Comparison of ENCODE assay signal across 24 cellular contexts in genomic region chr12:62917066-62917465, GRCh38. TPM values are rescaled to one million over a fixed set of nuclear protein-coding genes. Genes with fewer than 3 reads are reported as not detected.
A peak's percentile ranks its signal among the peaks of the same experiment; 100 is the strongest.
DNase-seq lines count a peak whose midpoint lies in the region; ATAC-seq and TF ChIP-seq lines count a peak whose summit lies in the region.
"Had no signal": no experiment of that assay in that cellular context is flagged by ENCODE, and none has a peak within 500 bp of the region (broad histone marks: within the 10 kb centered on the region; RNA-seq: fewer than 3 reads in every experiment).

No MANE protein-coding gene starts in this region.

- ATAC-seq in GM19455 (IDR thresholded peaks at IDR 0.05; ENCODE audit: unreplicated experiment), result no peak
- ATAC-seq: activated CD4-positive, CD25-positive, alpha-beta regulatory T cell treated with anti-CD3 and anti-CD28 coated beads, Interleukin-2, amount 50 U/mL, for 24 hours; activated naive CD8-positive, alpha-beta T cell treated with anti-CD3 and anti-CD28 coated beads, Interleukin-2, amount 50 U/mL, for 24 hours; T-cell had no signal

- TF ChIP-seq CTCF in BE2C (IDR thresholded peaks at IDR 0.05; ENCODE audit: low read depth, low read length), result no peak

- peaks cover 0 to 2% (median 1%) of the 10 kb centered on the region in 3 donors for H3K27me3 Mint-ChIP-seq in immature natural killer cell (ENCODE audit: low read depth in 3 of 3)

- peaks cover 0 to 2% (median 0%) of the 10 kb centered on the region in 6 donors for H3K9me3 Mint-ChIP-seq in immature natural killer cell
- H3K9me3 Mint-ChIP-seq: activated CD4-positive, alpha-beta memory T cell treated with anti-CD3 and anti-CD28 coated beads, Interleukin-2, amount 10 ng/mL, durations not matched to agents 7 days and 5 days; activated naive CD8-positive, alpha-beta T cell treated with anti-CD3 and anti-CD28 coated beads, Interleukin-2, amount 50 U/mL, for 24 hours; T-cell had no signal

- H3K4me3 Mint-ChIP-seq in immature natural killer cell, result no peak overlapping the region
- H3K4me3 Mint-ChIP-seq: activated CD4-positive, alpha-beta memory T cell treated with anti-CD3 and anti-CD28 coated beads, Interleukin-2, amount 10 ng/mL, durations not matched to agents 7 days and 5 days; activated naive CD8-positive, alpha-beta T cell treated with anti-CD3 and anti-CD28 coated beads, Interleukin-2, amount 50 U/mL, for 24 hours; B cell; T-cell had no signal

- no peaks in the 10 kb centered on the region for H3K36me3 Mint-ChIP-seq in immature natural killer cell
- H3K36me3 Mint-ChIP-seq: T-cell had no signal

- DNase-seq in COR-L47 (lab: John Stamatoyannopoulos, UW) (peak; percentile 77), NCI-H187 treated with DMSO at 0.1 percent for 48 hours (lab: John Stamatoyannopoulos, UW) (peak; percentile 23), NCI-H748 (lab: John Stamatoyannopoulos, UW; ENCODE audit: unreplicated experiment) (peak; percentile 85), BE2C (no peak), immature natural killer cell (no peak), glomerular visceral epithelial cell (ENCODE audit: extremely low spot score) (no peak)
- DNase-seq: activated CD4-positive, alpha-beta memory T cell treated with anti-CD3 and anti-CD28 coated beads, Interleukin-2, amount 10 ng/mL, durations not matched to agents 7 days and 5 days; activated effector memory CD4-positive, alpha-beta T cell treated with Interleukin-2 at 50 U/mL for 16 hours; activated naive CD8-positive, alpha-beta T cell treated with anti-CD3 and anti-CD28 coated beads, Interleukin-2, amount 50 U/mL, for 24 hours; Caco-2; effector CD4-positive, alpha-beta T cell; erythroblast; foreskin fibroblast; NCI-H1436 treated with DMSO at 0.1 percent for 48 hours; NCI-H446 treated with DMSO at 0.1 percent for 48 hours; nucleus accumbens; Peyer's patch; SJCRH30; T-cell; upper lobe of left lung had no signal

- no peaks in the 10 kb centered on the region for H3K4me1 Mint-ChIP-seq in immature natural killer cell
- H3K4me1 Mint-ChIP-seq: activated CD4-positive, alpha-beta memory T cell treated with anti-CD3 and anti-CD28 coated beads, Interleukin-2, amount 10 ng/mL, durations not matched to agents 7 days and 5 days; activated naive CD8-positive, alpha-beta T cell treated with anti-CD3 and anti-CD28 coated beads, Interleukin-2, amount 50 U/mL, for 24 hours; B cell; T-cell had no signal

- no peaks in the 10 kb centered on the region for H3K36me3 ChIP-seq in endocrine pancreas (ENCODE audit: control insufficient read depth, insufficient read depth, low read length)
- H3K36me3 ChIP-seq in BE2C, result no peaks in the 10 kb centered on the region
- H3K36me3 ChIP-seq: Peyer's patch, SJCRH30, upper lobe of left lung had no signal

- H3K4me1 ChIP-seq in endocrine pancreas (ENCODE audit: control insufficient read depth, insufficient read depth, low read length) (peaks cover 19% of the 10 kb centered on the region), BE2C (no peaks in the 10 kb centered on the region)
- H3K4me1 ChIP-seq: Peyer's patch, upper lobe of left lung had no signal

- H3K27ac Mint-ChIP-seq in immature natural killer cell, result no peak overlapping the region
- H3K27ac Mint-ChIP-seq: activated CD4-positive, alpha-beta memory T cell treated with anti-CD3 and anti-CD28 coated beads, Interleukin-2, amount 10 ng/mL, durations not matched to agents 7 days and 5 days; activated naive CD8-positive, alpha-beta T cell treated with anti-CD3 and anti-CD28 coated beads, Interleukin-2, amount 50 U/mL, for 24 hours; B cell; T-cell had no signal

- H3K9me3 ChIP-seq in endocrine pancreas (ENCODE audit: control insufficient read depth, low read length) (no peaks in the 10 kb centered on the region), BE2C (no peaks in the 10 kb centered on the region)
- H3K9me3 ChIP-seq: Caco-2, Peyer's patch, SJCRH30, upper lobe of left lung had no signal

- peak overlapping the region; percentile 16 for H3K4me3 ChIP-seq in endocrine pancreas (ENCODE audit: control insufficient read depth, insufficient read depth, low read length)
- H3K4me3 ChIP-seq in BE2C (ENCODE audit: low read depth, low read length), result no peak overlapping the region
- H3K4me3 ChIP-seq: Peyer's patch, SJCRH30, upper lobe of left lung had no signal

- H3K27me3 ChIP-seq in endocrine pancreas (ENCODE audit: control insufficient read depth, insufficient read depth, low read length) (no peaks in the 10 kb centered on the region), BE2C (no peaks in the 10 kb centered on the region; the same call in 1 of the 2 replicates)
- H3K27me3 ChIP-seq: Peyer's patch, SJCRH30, upper lobe of left lung had no signal

- H3K9ac ChIP-seq in endocrine pancreas (ENCODE audit: control insufficient read depth, insufficient read depth, low read length), result no peak overlapping the region

RNA-seq across cellular contexts. Expression of gene PPM1H, which starts 17.9 kb away (rescaled TPM):
- polyA plus RNA-seq in BE2C (2012; ENCODE audit: insufficient read depth, insufficient read length, low read depth), result 0.34 TPM
- under 1 TPM in 1 of 3 donors, not detected in 2; 0.50 TPM for polyA plus RNA-seq in immature natural killer cell

Comparison
In these comparisons a context has a peak if more than half of its experiments do, and no peak if none do; other contexts are left out.
1. DNase-seq: peak in COR-L47 (single experiment), NCI-H187 treated with DMSO at 0.1 percent for 48 hours (single experiment) and NCI-H748 (single experiment); none in BE2C (single experiment), immature natural killer cell (0 of 3) and glomerular visceral epithelial cell (single experiment).